In genomic region chr15:34209421-34210282, GRCh38 we compare ENCODE assay signal across 1 cellular context.
A peak's percentile ranks its signal among the peaks of the same experiment; 100 is the strongest.
TF ChIP-seq lines count a peak whose summit lies in the region.

A gene with protein sequence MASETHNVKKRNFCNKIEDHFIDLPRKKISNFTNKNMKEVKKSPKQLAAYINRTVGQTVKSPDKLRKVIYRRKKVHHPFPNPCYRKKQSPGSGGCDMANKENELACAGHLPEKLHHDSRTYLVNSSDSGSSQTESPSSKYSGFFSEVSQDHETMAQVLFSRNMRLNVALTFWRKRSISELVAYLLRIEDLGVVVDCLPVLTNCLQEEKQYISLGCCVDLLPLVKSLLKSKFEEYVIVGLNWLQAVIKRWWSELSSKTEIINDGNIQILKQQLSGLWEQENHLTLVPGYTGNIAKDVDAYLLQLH (minus strand): TSS chr15:34210096. CDS start chr15:34163676, 46,420 bp downstream.

TF ChIP-seq in GM12878, 131 proteins besides CTCF, POLR2A, EP300 and RAD21 (continued from another document and continues in another):
- no peak for TF ChIP-seq IRF5 (IDR thresholded peaks at IDR 0.05; ENCODE audit: borderline replicate concordance)
- no peak for TF ChIP-seq EED (IDR thresholded peaks at IDR 0.05; ENCODE audit: low read depth)
- peak; percentile 81 for TF ChIP-seq IKZF1 (conservative IDR thresholded peaks at IDR 0.05)
- TF ChIP-seq SMAD1 (IDR thresholded peaks at IDR 0.05; ENCODE audit: low read depth, partially characterized antibody) = no peak
- TF ChIP-seq ATF7 (IDR thresholded peaks at IDR 0.05; ENCODE audit: low read depth) = no peak
- TF ChIP-seq FOXM1 (IDR thresholded peaks at IDR 0.05; ENCODE audit: low read depth, low read length) = no peak
- TF ChIP-seq TAF1 (IDR thresholded peaks at IDR 0.05; ENCODE audit: borderline replicate concordance, low read depth, low read length) = peak; percentile 90
- TF ChIP-seq, protein P1, sequence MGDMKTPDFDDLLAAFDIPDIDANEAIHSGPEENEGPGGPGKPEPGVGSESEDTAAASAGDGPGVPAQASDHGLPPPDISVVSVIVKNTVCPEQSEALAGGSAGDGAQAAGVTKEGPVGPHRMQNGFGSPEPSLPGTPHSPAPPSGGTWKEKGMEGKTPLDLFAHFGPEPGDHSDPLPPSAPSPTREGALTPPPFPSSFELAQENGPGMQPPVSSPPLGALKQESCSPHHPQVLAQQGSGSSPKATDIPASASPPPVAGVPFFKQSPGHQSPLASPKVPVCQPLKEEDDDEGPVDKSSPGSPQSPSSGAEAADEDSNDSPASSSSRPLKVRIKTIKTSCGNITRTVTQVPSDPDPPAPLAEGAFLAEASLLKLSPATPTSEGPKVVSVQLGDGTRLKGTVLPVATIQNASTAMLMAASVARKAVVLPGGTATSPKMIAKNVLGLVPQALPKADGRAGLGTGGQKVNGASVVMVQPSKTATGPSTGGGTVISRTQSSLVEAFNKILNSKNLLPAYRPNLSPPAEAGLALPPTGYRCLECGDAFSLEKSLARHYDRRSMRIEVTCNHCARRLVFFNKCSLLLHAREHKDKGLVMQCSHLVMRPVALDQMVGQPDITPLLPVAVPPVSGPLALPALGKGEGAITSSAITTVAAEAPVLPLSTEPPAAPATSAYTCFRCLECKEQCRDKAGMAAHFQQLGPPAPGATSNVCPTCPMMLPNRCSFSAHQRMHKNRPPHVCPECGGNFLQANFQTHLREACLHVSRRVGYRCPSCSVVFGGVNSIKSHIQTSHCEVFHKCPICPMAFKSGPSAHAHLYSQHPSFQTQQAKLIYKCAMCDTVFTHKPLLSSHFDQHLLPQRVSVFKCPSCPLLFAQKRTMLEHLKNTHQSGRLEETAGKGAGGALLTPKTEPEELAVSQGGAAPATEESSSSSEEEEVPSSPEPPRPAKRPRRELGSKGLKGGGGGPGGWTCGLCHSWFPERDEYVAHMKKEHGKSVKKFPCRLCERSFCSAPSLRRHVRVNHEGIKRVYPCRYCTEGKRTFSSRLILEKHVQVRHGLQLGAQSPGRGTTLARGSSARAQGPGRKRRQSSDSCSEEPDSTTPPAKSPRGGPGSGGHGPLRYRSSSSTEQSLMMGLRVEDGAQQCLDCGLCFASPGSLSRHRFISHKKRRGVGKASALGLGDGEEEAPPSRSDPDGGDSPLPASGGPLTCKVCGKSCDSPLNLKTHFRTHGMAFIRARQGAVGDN (IDR thresholded peaks at IDR 0.05) = peak; percentile 83; the same call in 1 of the 2 replicates
- peak; percentile 48 for TF ChIP-seq MEF2B (IDR thresholded peaks at IDR 0.05; ENCODE audit: partially characterized antibody, poor library complexity, severe bottlenecking)
- TF ChIP-seq MLLT1 (IDR thresholded peaks at IDR 0.05) = no peak
- no peak for TF ChIP-seq SRF (IDR thresholded peaks at IDR 0.05; ENCODE audit: low read depth in 2 of 2, low read length in 2 of 2)
- TF ChIP-seq JUNB (IDR thresholded peaks at IDR 0.05) = no peak
- TF ChIP-seq ZNF592 (IDR thresholded peaks at IDR 0.05) = no peak
- TF ChIP-seq SP1 (IDR thresholded peaks at IDR 0.05; ENCODE audit: low read depth, low read length) = peak; percentile 75
- peak; percentile 88 for TF ChIP-seq NR2F1 (conservative IDR thresholded peaks at IDR 0.05)
- no peak for TF ChIP-seq ZNF384 (IDR thresholded peaks at IDR 0.05; ENCODE audit: borderline replicate concordance, low read depth, low read length)
- TF ChIP-seq LARP7 (IDR thresholded peaks at IDR 0.05) = peak; percentile 99
- TF ChIP-seq SUZ12 (IDR thresholded peaks at IDR 0.05; ENCODE audit: unreplicated experiment) = no peak
- peak; percentile 97 for TF ChIP-seq NKRF (conservative IDR thresholded peaks at IDR 0.05)
- peak; percentile 83 for TF ChIP-seq DPF2 (IDR thresholded peaks at IDR 0.05)
- TF ChIP-seq JUND (IDR thresholded peaks at IDR 0.05; ENCODE audit: low read depth, low read length) = 0 out of 2 replicates have a peak, but pooled peaks have one; percentile 15
- 0 out of 2 replicates have a peak, but pooled peaks have one; percentile 20 for TF ChIP-seq TARDBP (IDR thresholded peaks at IDR 0.05; ENCODE audit: borderline replicate concordance)
- no peak for TF ChIP-seq HDAC2 (IDR thresholded peaks at IDR 0.05)
- TF ChIP-seq ZNF274 (IDR thresholded peaks at IDR 0.05; ENCODE audit: insufficient read depth, insufficient read length) = no peak
- TF ChIP-seq, protein P2, sequence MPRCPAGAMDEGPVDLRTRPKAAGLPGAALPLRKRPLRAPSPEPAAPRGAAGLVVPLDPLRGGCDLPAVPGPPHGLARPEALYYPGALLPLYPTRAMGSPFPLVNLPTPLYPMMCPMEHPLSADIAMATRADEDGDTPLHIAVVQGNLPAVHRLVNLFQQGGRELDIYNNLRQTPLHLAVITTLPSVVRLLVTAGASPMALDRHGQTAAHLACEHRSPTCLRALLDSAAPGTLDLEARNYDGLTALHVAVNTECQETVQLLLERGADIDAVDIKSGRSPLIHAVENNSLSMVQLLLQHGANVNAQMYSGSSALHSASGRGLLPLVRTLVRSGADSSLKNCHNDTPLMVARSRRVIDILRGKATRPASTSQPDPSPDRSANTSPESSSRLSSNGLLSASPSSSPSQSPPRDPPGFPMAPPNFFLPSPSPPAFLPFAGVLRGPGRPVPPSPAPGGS (IDR thresholded peaks at IDR 0.05; ENCODE audit: borderline replicate concordance, insufficient read depth, low read depth, low read length, poor library complexity, severe bottlenecking) = no peak
- peak; percentile 82 for TF ChIP-seq E2F4 (IDR thresholded peaks at IDR 0.05; ENCODE audit: low read depth, low read length)
- TF ChIP-seq, protein P3, sequence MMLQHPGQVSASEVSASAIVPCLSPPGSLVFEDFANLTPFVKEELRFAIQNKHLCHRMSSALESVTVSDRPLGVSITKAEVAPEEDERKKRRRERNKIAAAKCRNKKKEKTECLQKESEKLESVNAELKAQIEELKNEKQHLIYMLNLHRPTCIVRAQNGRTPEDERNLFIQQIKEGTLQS (IDR thresholded peaks at IDR 0.05; ENCODE audit: borderline replicate concordance, extremely low read depth, low read depth, low read length) = no peak
- TF ChIP-seq, protein P4, sequence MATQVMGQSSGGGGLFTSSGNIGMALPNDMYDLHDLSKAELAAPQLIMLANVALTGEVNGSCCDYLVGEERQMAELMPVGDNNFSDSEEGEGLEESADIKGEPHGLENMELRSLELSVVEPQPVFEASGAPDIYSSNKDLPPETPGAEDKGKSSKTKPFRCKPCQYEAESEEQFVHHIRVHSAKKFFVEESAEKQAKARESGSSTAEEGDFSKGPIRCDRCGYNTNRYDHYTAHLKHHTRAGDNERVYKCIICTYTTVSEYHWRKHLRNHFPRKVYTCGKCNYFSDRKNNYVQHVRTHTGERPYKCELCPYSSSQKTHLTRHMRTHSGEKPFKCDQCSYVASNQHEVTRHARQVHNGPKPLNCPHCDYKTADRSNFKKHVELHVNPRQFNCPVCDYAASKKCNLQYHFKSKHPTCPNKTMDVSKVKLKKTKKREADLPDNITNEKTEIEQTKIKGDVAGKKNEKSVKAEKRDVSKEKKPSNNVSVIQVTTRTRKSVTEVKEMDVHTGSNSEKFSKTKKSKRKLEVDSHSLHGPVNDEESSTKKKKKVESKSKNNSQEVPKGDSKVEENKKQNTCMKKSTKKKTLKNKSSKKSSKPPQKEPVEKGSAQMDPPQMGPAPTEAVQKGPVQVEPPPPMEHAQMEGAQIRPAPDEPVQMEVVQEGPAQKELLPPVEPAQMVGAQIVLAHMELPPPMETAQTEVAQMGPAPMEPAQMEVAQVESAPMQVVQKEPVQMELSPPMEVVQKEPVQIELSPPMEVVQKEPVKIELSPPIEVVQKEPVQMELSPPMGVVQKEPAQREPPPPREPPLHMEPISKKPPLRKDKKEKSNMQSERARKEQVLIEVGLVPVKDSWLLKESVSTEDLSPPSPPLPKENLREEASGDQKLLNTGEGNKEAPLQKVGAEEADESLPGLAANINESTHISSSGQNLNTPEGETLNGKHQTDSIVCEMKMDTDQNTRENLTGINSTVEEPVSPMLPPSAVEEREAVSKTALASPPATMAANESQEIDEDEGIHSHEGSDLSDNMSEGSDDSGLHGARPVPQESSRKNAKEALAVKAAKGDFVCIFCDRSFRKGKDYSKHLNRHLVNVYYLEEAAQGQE (IDR thresholded peaks at IDR 0.05; ENCODE audit: low read depth, low read length) = no peak
- TF ChIP-seq EGR1 (IDR thresholded peaks at IDR 0.05; ENCODE audit: borderline replicate concordance in 1 of 2, low read depth in 2 of 2, low read length in 2 of 2) = peak in 1 of 2 experiments; percentile 54; a peak in 1 of 3 replicates
- TF ChIP-seq ZSCAN29 (IDR thresholded peaks at IDR 0.05) = peak; percentile 66; the same call in 1 of the 2 replicates
- TF ChIP-seq NR2C1 (IDR thresholded peaks at IDR 0.05) = no peak
- 0 out of 2 replicates have a peak, but pooled peaks have one; percentile 22 for TF ChIP-seq RCOR1 (conservative IDR thresholded peaks at IDR 0.05; ENCODE audit: low read depth, low read length)
- no peak for TF ChIP-seq NRF1 (conservative IDR thresholded peaks at IDR 0.05; ENCODE audit: low read depth, low read length)
- TF ChIP-seq FOS (IDR thresholded peaks at IDR 0.05; ENCODE audit: borderline replicate concordance, extremely low read depth, insufficient read length) = no peak
- peak; percentile 73; the same call in 2 of the 3 replicates for TF ChIP-seq POU2F2 (IDR thresholded peaks at IDR 0.05; ENCODE audit: borderline replicate concordance, low read depth, low read length)
- TF ChIP-seq TCF7 (IDR thresholded peaks at IDR 0.05; ENCODE audit: borderline replicate concordance) = no peak
- no peak for TF ChIP-seq TBL1XR1 (IDR thresholded peaks at IDR 0.05; ENCODE audit: low read depth, low read length)
- 0 out of 2 replicates have a peak, but pooled peaks have one; percentile 50 for TF ChIP-seq ZNF217 (IDR thresholded peaks at IDR 0.05)
- TF ChIP-seq BHLHE40 (IDR thresholded peaks at IDR 0.05; ENCODE audit: borderline replicate concordance in 1 of 2, low read depth in 2 of 2, low read length in 1 of 2) = peak in 1 of 2 experiments; percentile 47; a peak in 2 of 4 replicates
